In the genomic region with DNA sequence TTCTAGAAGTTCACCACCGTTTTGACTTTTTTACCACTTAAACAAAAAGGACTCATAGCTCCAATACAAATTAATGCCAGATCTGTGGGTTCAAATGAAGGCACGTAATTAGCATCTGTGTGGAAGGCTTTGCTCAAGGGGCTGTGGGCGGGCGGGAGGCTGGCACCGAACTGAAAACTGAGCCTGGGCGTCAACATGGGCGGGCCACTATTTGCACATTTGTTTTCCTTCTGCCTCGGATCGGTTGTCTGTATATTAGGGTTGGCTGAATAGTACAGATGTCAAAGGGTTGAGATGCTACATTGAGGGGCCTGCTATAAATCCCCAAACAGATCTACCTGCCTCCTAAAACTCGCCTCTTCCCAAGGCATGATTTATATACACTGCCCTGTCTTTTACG, we compare ENCODE assay signal across 27 cellular contexts.
"Had no signal": no experiment of that assay in that cellular context is flagged by ENCODE, and none has a peak within 500 bp of the region (broad histone marks: within the 10 kb centered on the region; RNA-seq: fewer than 3 reads in every experiment).

No MANE protein-coding gene starts in this region.

- H3K4me3 ChIP-seq: adrenal gland, body of pancreas, esophagus squamous epithelium, testis had no signal

- DNase-seq: activated CD4-positive, alpha-beta memory T cell treated with anti-CD3 and anti-CD28 coated beads for 36 hours; activated CD4-positive, alpha-beta T cell treated with anti-CD3 and anti-CD28 coated beads, Interleukin-2, amount 10 ng/mL, durations not matched to agents 24 days and 14 days; activated CD4-positive, CD25-positive, alpha-beta regulatory T cell treated with anti-CD3 and anti-CD28 coated beads, Interleukin-2, amount 50 U/mL, for 72 hours; activated CD8-positive, alpha-beta memory T cell treated with anti-CD3 and anti-CD28 coated beads, Interleukin-2, amount 50 U/mL, for 4 hours; activated effector memory CD4-positive, alpha-beta T cell treated with anti-CD3 and anti-CD28 coated beads, Interleukin-2, amount 50 U/mL, for 16 hours; activated naive CD4-positive, alpha-beta T cell treated with anti-CD3 and anti-CD28 coated beads for 36 hours; activated naive CD8-positive, alpha-beta T cell treated with anti-CD3 and anti-CD28 coated beads for 36 hours; activated T-cell treated with anti-CD3 and anti-CD28 coated beads, Interleukin-2, amount 50 U/mL, for 1 hour; adrenal gland; aorta; body of pancreas; dermis blood vessel endothelial cell; effector CD4-positive, alpha-beta T cell; esophagus squamous epithelium; glutamatergic neuron; left cardiac atrium; mammary epithelial cell; naive thymus-derived CD4-positive, alpha-beta T cell; occipital lobe; right cardiac atrium; stimulated activated CD4-positive, alpha-beta T cell treated with anti-CD3 and anti-CD28 coated beads, Interleukin-4, amount 100 ng/mL, for 1 hour; stimulated activated naive CD8-positive, alpha-beta T cell treated with anti-CD3 and anti-CD28 coated beads, Interleukin-15, Interleukin-2, amounts not matched to agents 100 U/mL and 50 U/mL, for 24 hours; T1000; testis; trophoblast cell; WERI-Rb-1 had no signal

- H3K36me3 ChIP-seq: adrenal gland, esophagus squamous epithelium, WERI-Rb-1 had no signal

- H3K27ac ChIP-seq: adrenal gland, body of pancreas, epithelial cell of prostate, esophagus squamous epithelium, testis, WERI-Rb-1 had no signal

- H3K9me3 ChIP-seq: adrenal gland, body of pancreas, esophagus squamous epithelium, testis had no signal

- H3K27me3 ChIP-seq: adrenal gland, body of pancreas, esophagus squamous epithelium, testis had no signal

- H3K4me1 ChIP-seq: adrenal gland, body of pancreas, esophagus squamous epithelium, testis had no signal
